8 cellular contexts compared by ENCODE assay signal in genomic region chr17:43694081-43694870, GRCh38. TPM values are rescaled to one million over a fixed set of nuclear protein-coding genes. Genes with fewer than 3 reads are reported as not detected.
DNase-seq lines count a peak whose midpoint lies in the region; ATAC-seq and TF ChIP-seq lines count a peak whose summit lies in the region.

No MANE protein-coding gene starts in this region.

- H3K27me3 Mint-ChIP-seq in activated T-cell treated with anti-CD3 and anti-CD28 coated beads, Interleukin-2, amount 50 U/mL, for 72 hours (ENCODE audit: low read depth) = peaks cover 11% of the 10 kb centered on the region

- H3K4me1 Mint-ChIP-seq in activated T-cell treated with anti-CD3 and anti-CD28 coated beads, Interleukin-2, amount 50 U/mL, for 72 hours (ENCODE audit: low read depth) = no peaks in the 10 kb centered on the region

- H4K20me1 ChIP-seq in neural cell (ENCODE audit: insufficient read depth) = no peaks in the 10 kb centered on the region

- TF ChIP-seq POLR2A in Peyer's patch (IDR thresholded peaks at IDR 0.05) (peak in 1 of 2 donors; percentile 12), stomach (IDR thresholded peaks at IDR 0.05) (no peak)

- peak overlapping the region; percentile 62 for H2AFZ ChIP-seq in neural cell (ENCODE audit: low read depth, low read length)

- in situ Hi-C loops in G401 (cut with HindIII; ENCODE audit: low sequenced_read_pairs) = no loop called here

- H3K27ac Mint-ChIP-seq in activated T-cell treated with anti-CD3 and anti-CD28 coated beads, Interleukin-2, amount 50 U/mL, for 72 hours = no peak overlapping the region

- TF ChIP-seq EP300 in neural cell (conservative IDR thresholded peaks at IDR 0.05; ENCODE audit: poor library complexity, severe bottlenecking) (no peak), stomach (IDR thresholded peaks at IDR 0.05) (no peak)

- no peaks in the 10 kb centered on the region for H3K79me2 ChIP-seq in neural cell (replicated peaks; ENCODE audit: insufficient read depth, low read length)

- H3K4me3 Mint-ChIP-seq in activated T-cell treated with anti-CD3 and anti-CD28 coated beads, Interleukin-2, amount 50 U/mL, for 72 hours = no peak overlapping the region

- H3K9me2 ChIP-seq in neural cell (ENCODE audit: insufficient read depth, low read length) = no peaks in the 10 kb centered on the region

- H3K4me2 ChIP-seq in neural cell (ENCODE audit: low read length) = no peak overlapping the region

- TF ChIP-seq CTCF in LNCaP clone FGC (IDR thresholded peaks at IDR 0.05; ENCODE audit: control insufficient read depth, extremely low read depth, insufficient read depth) (peak; percentile 97), Peyer's patch (IDR thresholded peaks at IDR 0.05) (peak; percentile 84 to 97 (median 94)), fibroblast of the aortic adventitia (IDR thresholded peaks at IDR 0.05; ENCODE audit: insufficient read depth, low read length) (peak; percentile 91), neural cell (IDR thresholded peaks at IDR 0.05; ENCODE audit: poor library complexity, severe bottlenecking) (peak; percentile 98), stomach (IDR thresholded peaks at IDR 0.05) (peak in 5 of 7 experiments; percentile 84 to 94 (median 90))

- H3K9me3 Mint-ChIP-seq in activated T-cell treated with anti-CD3 and anti-CD28 coated beads, Interleukin-2, amount 50 U/mL, for 72 hours = no peaks in the 10 kb centered on the region

- no peaks in the 10 kb centered on the region for H3K36me3 Mint-ChIP-seq in activated T-cell treated with anti-CD3 and anti-CD28 coated beads, Interleukin-2, amount 50 U/mL, for 72 hours (ENCODE audit: insufficient read depth in 2 of 2)

- peak; percentile 91 to 94 for ATAC-seq in activated T-cell treated with anti-CD3 and anti-CD28 coated beads, Interleukin-2, amount 50 U/mL, for 72 hours (replicated peaks in 1 of 2)
- no peak for ATAC-seq in GM19023 (IDR thresholded peaks at IDR 0.05; ENCODE audit: unreplicated experiment)

- peak; percentile 97 for TF ChIP-seq RAD21 in neural cell (conservative IDR thresholded peaks at IDR 0.05)

- 23 to 29% (median 26%) methylated on average over 11 of the region's 11 CpGs for WGBS in stomach, 5 donors

- H3K9ac ChIP-seq in neural cell (ENCODE audit: low read length) = peak overlapping the region; percentile 41

- peak; percentile 90 for DNase-seq in G401 (ENCODE audit: low spot score)
- DNase-seq in LNCaP clone FGC (ENCODE audit: low read depth) = peak; percentile 52
- DNase-seq in Peyer's patch = peak; percentile 69 to 92 (median 72)
- DNase-seq in activated T-cell treated with anti-CD3 and anti-CD28 coated beads, Interleukin-2, amount 50 U/mL, for 72 hours = peak; percentile 77 to 79
- DNase-seq in fibroblast of the aortic adventitia (ENCODE audit: low read depth) = peak; percentile 83
- DNase-seq in stomach = peak; percentile 79

- H3K36me3 ChIP-seq in Peyer's patch (no peaks in the 10 kb centered on the region), neural cell (ENCODE audit: insufficient read depth, low read length) (no peaks in the 10 kb centered on the region), stomach (no peaks in the 10 kb centered on the region)

- H3K27me3 ChIP-seq in Peyer's patch (no peaks in the 10 kb centered on the region), neural cell (ENCODE audit: insufficient read depth, low read depth, low read length) (no peaks in the 10 kb centered on the region), stomach (peaks cover 0 to 6% (median 0%) of the 10 kb centered on the region in 3 donors)

- H3F3A ChIP-seq in neural cell (ENCODE audit: insufficient read depth, low read length, poor library complexity, severe bottlenecking) = no peaks in the 10 kb centered on the region

- intact Hi-C loops in stomach (cut with DNase I; ENCODE audit: low total_unique reads) = no loop called here

- H3K4me1 ChIP-seq in Peyer's patch (no peaks in the 10 kb centered on the region), stomach (peaks cover 0 to 12% (median 5%) of the 10 kb centered on the region in 4 donors)

- H3K27ac ChIP-seq in Peyer's patch = no peak overlapping the region
- no peak overlapping the region for H3K27ac ChIP-seq in neural cell (ENCODE audit: low read length)
- H3K27ac ChIP-seq in stomach = no peak overlapping the region

- no peaks in the 10 kb centered on the region for H3K9me3 ChIP-seq in Peyer's patch
- no peaks in the 10 kb centered on the region for H3K9me3 ChIP-seq in neural cell (ENCODE audit: low read length)
- peaks cover 0 to 5% (median 0%) of the 10 kb centered on the region in 4 donors for H3K9me3 ChIP-seq in stomach

- H3K4me3 ChIP-seq in LNCaP clone FGC (ENCODE audit: low read depth, low read length) (no peak overlapping the region), Peyer's patch (no peak overlapping the region), fibroblast of the aortic adventitia (ENCODE audit: low read depth, low read length) (no peak overlapping the region), neural cell (ENCODE audit: low read length) (no peak overlapping the region), stomach (no peak overlapping the region)

TF ChIP-seq in neural cell, 6 proteins besides CTCF, POLR2A, EP300 and RAD21:
- TF ChIP-seq EZH2 (IDR thresholded peaks at IDR 0.05; ENCODE audit: borderline replicate concordance, insufficient read depth, low read length, poor library complexity, severe bottlenecking) = no peak
- TF ChIP-seq POLR2AphosphoS5 (IDR thresholded peaks at IDR 0.05) = peak; percentile 13
- TF ChIP-seq MXI1 (conservative IDR thresholded peaks at IDR 0.05; ENCODE audit: poor library complexity, severe bottlenecking) = no peak
- TF ChIP-seq SMC3 (conservative IDR thresholded peaks at IDR 0.05; ENCODE audit: poor library complexity) = peak; percentile 98

RNA-seq across cellular contexts. Expression of gene MEOX1, which starts 32.6 kb away (rescaled TPM):
- total RNA-seq in G401 (2014; rRNA removed; shearing (Covaris generic)) = 86.0 and 87.4 TPM in 2 replicates
- total RNA-seq in Peyer's patch (1 to 10 TPM in 2 of 4 donors, under 1 TPM in 2; 0.54 to 3.3 (median 1.7) TPM), fibroblast of the aortic adventitia (ENCODE audit: low replicate concordance) (not detected in 2 replicates), stomach (1 to 10 TPM in 2 of 5 donors, not detected in 3; 2.0 to 5.1 TPM)
- total RNA-seq in activated T-cell treated with anti-CD3 and anti-CD28 coated beads, Interleukin-2, amount 50 U/mL, for 72 hours = under 1 TPM; 0.36 to 0.37 TPM
- polyA plus RNA-seq in neural cell (0.50 TPM in 1 of 2 replicates, not detected in the other), stomach (1 to 10 TPM; 1.2 to 3.3 (median 2.6) TPM)
- not detected in 2 replicates for polyA minus RNA-seq in neural cell

Comparison
In these comparisons a context has a peak if more than half of its experiments do, and no peak if none do; other contexts are left out.
1. RNA of gene MEOX1, which starts 32.6 kb away (total RNA-seq): 86.0 to 87.4 TPM in G401; 0.54 to 3.3 TPM in Peyer's patch, 2.0 to 5.1 TPM in stomach, 0.36 to 0.37 TPM in activated T-cell treated with anti-CD3 and anti-CD28 coated beads, Interleukin-2, amount 50 U/mL, for 72 hours and not detected in fibroblast of the aortic adventitia; every median in the first group is over 10 times any median in the second.
2. Peak in every context shown above with its lines, with median percentiles within 50 percentile points of each other: DNase-seq and CTCF ChIP-seq.